Comparison of ENCODE assay signal across 8 cellular contexts in genomic region chr14:59919582-59920377, GRCh38. TPM values are rescaled to one million over a fixed set of nuclear protein-coding genes. Genes with fewer than 3 reads are reported as not detected.
DNase-seq lines count a peak whose midpoint lies in the region; ATAC-seq and TF ChIP-seq lines count a peak whose summit lies in the region.

LRRC9 (plus strand) TSS chr14:59920144.

- H3K9me3 Mint-ChIP-seq in activated CD8-positive, alpha-beta T cell treated with anti-CD3 and anti-CD28 coated beads, Interleukin-2, amount 10 ng/mL, durations not matched to agents 7 days and 5 days (ENCODE audit: insufficient read depth) = no peaks in the 10 kb centered on the region
- H3K9me3 Mint-ChIP-seq in natural killer cell = no peaks in the 10 kb centered on the region

- peaks cover 11% of the 10 kb centered on the region for H3K4me1 Mint-ChIP-seq in activated CD8-positive, alpha-beta T cell treated with anti-CD3 and anti-CD28 coated beads, Interleukin-2, amount 10 ng/mL, durations not matched to agents 7 days and 5 days (ENCODE audit: low read depth)
- H3K4me1 Mint-ChIP-seq in natural killer cell = peaks cover 7 to 10% of the 10 kb centered on the region in 2 donors

- TF ChIP-seq CTCF in GM13976 (IDR thresholded peaks at IDR 0.05; ENCODE audit: borderline replicate concordance, control extremely low read depth, extremely low read depth, insufficient read depth, missing control alignments) = no peak
- no peak for TF ChIP-seq CTCF in fibroblast of the aortic adventitia (IDR thresholded peaks at IDR 0.05; ENCODE audit: insufficient read depth, low read length)
- TF ChIP-seq CTCF in natural killer cell (IDR thresholded peaks at IDR 0.05) = no peak

- H3K36me3 Mint-ChIP-seq in activated CD8-positive, alpha-beta T cell treated with anti-CD3 and anti-CD28 coated beads, Interleukin-2, amount 10 ng/mL, durations not matched to agents 7 days and 5 days (ENCODE audit: low read depth) = no peaks in the 10 kb centered on the region
- H3K36me3 Mint-ChIP-seq in natural killer cell = no peaks in the 10 kb centered on the region

- peak within 1 kb of the TSS; percentile 55 for H3K4me3 ChIP-seq in fibroblast of the aortic adventitia (ENCODE audit: low read depth, low read length)

- H3K27ac Mint-ChIP-seq in activated CD8-positive, alpha-beta T cell treated with anti-CD3 and anti-CD28 coated beads, Interleukin-2, amount 10 ng/mL, durations not matched to agents 7 days and 5 days = no peak within 1 kb of the TSS
- no peak within 1 kb of the TSS for H3K27ac Mint-ChIP-seq in natural killer cell

- CTCF ChIA-PET in activated CD8-positive, alpha-beta T cell treated with anti-CD3 and anti-CD28 coated beads, Interleukin-2, amount 10 ng/mL, durations not matched to agents 7 days and 5 days (lab: Charles Lee) = interaction anchor here (0.6 kb wide), 1 partner anchor 22 kb away, joined by 3 read pairs; no protein-coding TSS in a partner anchor

- DNase-seq in GM13976 (ENCODE audit: low spot score) = peak; percentile 26
- peak; percentile 98 for DNase-seq in NCI-H1105 treated with DMSO at 0.1 percent for 48 hours (lab: John Stamatoyannopoulos, UW)
- DNase-seq in activated CD8-positive, alpha-beta T cell treated with anti-CD3 and anti-CD28 coated beads, Interleukin-2, amount 10 ng/mL, durations not matched to agents 7 days and 5 days = peak; percentile 26
- DNase-seq in fibroblast of the aortic adventitia (ENCODE audit: low read depth) = no peak
- no peak for DNase-seq in natural killer cell
- peak; percentile 42 for DNase-seq in ureter (ENCODE audit: low spot score)
- no peak for DNase-seq in NCI-H226

- peak; percentile 49 for ATAC-seq in activated CD8-positive, alpha-beta T cell treated with anti-CD3 and anti-CD28 coated beads, Interleukin-2, amount 10 ng/mL, durations not matched to agents 7 days and 5 days
- ATAC-seq in natural killer cell = peak in 1 of 3 donors; percentile 35
- ATAC-seq in GM21825 (IDR thresholded peaks at IDR 0.05; ENCODE audit: unreplicated experiment) = no peak

- intact Hi-C loops in natural killer cell (cut with micrococcal nuclease) = no loop called here

- in situ Hi-C loops in GM13976 (cut with MboI; ENCODE audit: low sequenced_read_pairs, unreplicated experiment) = no loop called here

- H3K4me3 Mint-ChIP-seq in activated CD8-positive, alpha-beta T cell treated with anti-CD3 and anti-CD28 coated beads, Interleukin-2, amount 10 ng/mL, durations not matched to agents 7 days and 5 days = peak within 1 kb of the TSS; percentile 60
- peak within 1 kb of the TSS; percentile 64 for H3K4me3 Mint-ChIP-seq in natural killer cell

- H3K27me3 Mint-ChIP-seq in activated CD8-positive, alpha-beta T cell treated with anti-CD3 and anti-CD28 coated beads, Interleukin-2, amount 10 ng/mL, durations not matched to agents 7 days and 5 days (ENCODE audit: low read depth) = peaks cover 27% of the 10 kb centered on the region
- peaks cover 41 to 44% of the 10 kb centered on the region in 2 donors for H3K27me3 Mint-ChIP-seq in natural killer cell (ENCODE audit: low read depth in 2 of 2)

- POLR2A ChIA-PET in activated CD8-positive, alpha-beta T cell treated with anti-CD3 and anti-CD28 coated beads, Interleukin-2, amount 10 ng/mL, durations not matched to agents 7 days and 5 days (lab: Charles Lee) = no interaction called here

RNA-seq across cellular contexts. Expression of gene LRRC9, which starts in this region (rescaled TPM):
- not detected for total RNA-seq in activated CD8-positive, alpha-beta T cell treated with anti-CD3 and anti-CD28 coated beads, Interleukin-2, amount 10 ng/mL, durations not matched to agents 7 days and 5 days
- total RNA-seq in fibroblast of the aortic adventitia (ENCODE audit: low replicate concordance) (not detected in 2 replicates), natural killer cell (not detected), ureter (0.08 TPM)

Comparison
In these comparisons a context has a peak if more than half of its experiments do, and no peak if none do; other contexts are left out.
1. Peak in DNase-seq and ATAC-seq in activated CD8-positive, alpha-beta T cell treated with anti-CD3 and anti-CD28 coated beads, Interleukin-2, amount 10 ng/mL, durations not matched to agents 7 days and 5 days; RNA of the gene not detected or under 1 TPM.
2. Peak in DNase-seq in ureter; RNA of the gene not detected or under 1 TPM.
3. DNase-seq: peak in GM13976 (single experiment) and NCI-H1105 treated with DMSO at 0.1 percent for 48 hours (single experiment); none in fibroblast of the aortic adventitia (single experiment), natural killer cell (single experiment) and NCI-H226 (single experiment).